1 cellular context compared by ENCODE assay signal in genomic region chr7:26864309-26865093, GRCh38.
A peak's percentile ranks its signal among the peaks of the same experiment; 100 is the strongest.
TF ChIP-seq lines count a peak whose summit lies in the region.

SKAP2 (minus strand) TSS chr7:26864590; CDS start chr7:26864429, 161 bp downstream.

TF ChIP-seq in GM12878, 131 proteins besides CTCF, POLR2A, EP300 and RAD21 (continued from another document and continues in another):
- TF ChIP-seq GATAD2B (conservative IDR thresholded peaks at IDR 0.05; ENCODE audit: low read depth) (peak; percentile 22), PML (IDR thresholded peaks at IDR 0.05; ENCODE audit: low read length) (peak; percentile 90), SRF (IDR thresholded peaks at IDR 0.05; ENCODE audit: low read depth in 2 of 2, low read length in 2 of 2) (peak; percentile 57 to 73), ATF3 (IDR thresholded peaks at IDR 0.05; ENCODE audit: borderline replicate concordance, extremely low read depth, low read depth, low read length) (peak; percentile 88), TAF1 (IDR thresholded peaks at IDR 0.05; ENCODE audit: borderline replicate concordance, low read depth, low read length) (peak; percentile 56; the same call in 1 of the 2 replicates), PRDM15 (CRISPR knock-in tag; IDR thresholded peaks at IDR 0.05) (no peak), NFYA (IDR thresholded peaks at IDR 0.05; ENCODE audit: borderline replicate concordance, low read depth, low read length) (no peak), YBX1 (IDR thresholded peaks at IDR 0.05) (no peak), TBL1XR1 (IDR thresholded peaks at IDR 0.05; ENCODE audit: low read depth, low read length) (no peak), CHD4 (IDR thresholded peaks at IDR 0.05) (no peak), FOXM1 (IDR thresholded peaks at IDR 0.05; ENCODE audit: low read depth, low read length) (no peak), NR2C2 (IDR thresholded peaks at IDR 0.05; ENCODE audit: borderline replicate concordance, control insufficient read depth, insufficient read length, low read depth) (no peak), MAX (IDR thresholded peaks at IDR 0.05; ENCODE audit: low read depth, low read length) (peak; percentile 71; the same call in 1 of the 2 replicates), RAD51 (IDR thresholded peaks at IDR 0.05) (peak; percentile 99), EZH2 (IDR thresholded peaks at IDR 0.05; ENCODE audit: borderline replicate concordance, control insufficient read depth, low read depth, low read length) (no peak), RELA (IDR thresholded peaks at IDR 0.05; ENCODE audit: borderline replicate concordance, partially characterized antibody) (no peak), CREM (IDR thresholded peaks at IDR 0.05; ENCODE audit: low read depth) (peak; percentile 60; the same call in 1 of the 2 replicates), ZNF687 (IDR thresholded peaks at IDR 0.05) (peak; percentile 76), NR2F1 (conservative IDR thresholded peaks at IDR 0.05) (no peak), POLR2AphosphoS5 (IDR thresholded peaks at IDR 0.05; ENCODE audit: low read length) (peak; percentile 97), SP1 (IDR thresholded peaks at IDR 0.05; ENCODE audit: low read depth, low read length) (peak; percentile 38), PAX8 (IDR thresholded peaks at IDR 0.05) (no peak; the same call in 1 of the 2 replicates), USF1 (IDR thresholded peaks at IDR 0.05; ENCODE audit: borderline replicate concordance, extremely low read length, insufficient read depth, low read depth, low read length) (peak; percentile 93), RELB (IDR thresholded peaks at IDR 0.05; ENCODE audit: low read depth) (peak; percentile 79), FOS (IDR thresholded peaks at IDR 0.05; ENCODE audit: borderline replicate concordance, extremely low read depth, insufficient read length) (peak; percentile 16), RCOR1 (conservative IDR thresholded peaks at IDR 0.05; ENCODE audit: low read depth, low read length) (no peak), YY1 (IDR thresholded peaks at IDR 0.05; ENCODE audit: low read depth, low read length) (peak; percentile 95), MLLT1 (IDR thresholded peaks at IDR 0.05) (0 out of 2 replicates have a peak, but pooled peaks have one; percentile 5), SPI1 (IDR thresholded peaks at IDR 0.05; ENCODE audit: borderline replicate concordance, insufficient read depth, low read depth, low read length) (no peak), SIN3A (IDR thresholded peaks at IDR 0.05; ENCODE audit: low read depth, low read length) (peak; percentile 34), STAT3 (IDR thresholded peaks at IDR 0.05; ENCODE audit: low read depth, low read length) (no peak), RB1 (IDR thresholded peaks at IDR 0.05; ENCODE audit: borderline replicate concordance) (peak; percentile 85; the same call in 1 of the 2 replicates), MTA3 (IDR thresholded peaks at IDR 0.05; ENCODE audit: borderline replicate concordance, low read length) (no peak), KLF5 (IDR thresholded peaks at IDR 0.05; ENCODE audit: partially characterized antibody) (peak; percentile 33), BHLHE40 (IDR thresholded peaks at IDR 0.05; ENCODE audit: borderline replicate concordance in 1 of 2, low read depth in 2 of 2, low read length in 1 of 2) (peak; percentile 66 to 74; a peak in 3 of 4 replicates), RBBP5 (conservative IDR thresholded peaks at IDR 0.05) (no peak), JUND (IDR thresholded peaks at IDR 0.05; ENCODE audit: low read depth, low read length) (no peak), BCLAF1 (IDR thresholded peaks at IDR 0.05) (no peak), IKZF2 (IDR thresholded peaks at IDR 0.05) (peak; percentile 72 to 76), ZBTB4 (CRISPR knock-in tag; IDR thresholded peaks at IDR 0.05) (no peak), TCF7 (IDR thresholded peaks at IDR 0.05; ENCODE audit: borderline replicate concordance) (no peak), SMARCA5 (IDR thresholded peaks at IDR 0.05) (no peak; the same call in 1 of the 2 replicates), GABPA (IDR thresholded peaks at IDR 0.05; ENCODE audit: low read depth) (no peak)
